In genomic region chr20:46838002-46838401, GRCh38 we compare ENCODE assay signal across 2 cellular contexts.
TF ChIP-seq lines count a peak whose summit lies in the region.

No MANE protein-coding gene starts in this region.

TF ChIP-seq in HCT116, 20 proteins besides CTCF, POLR2A, EP300 and RAD21 (continued from another document):
- TF ChIP-seq ZBTB33 (IDR thresholded peaks at IDR 0.05; ENCODE audit: extremely low read depth, insufficient replicate concordance, low read length): no peak
- TF ChIP-seq POLR2AphosphoS5 (IDR thresholded peaks at IDR 0.05; ENCODE audit: low read depth, low read length): no peak
- no peak for TF ChIP-seq SIN3A (IDR thresholded peaks at IDR 0.05; ENCODE audit: low read depth)
- TF ChIP-seq EZH2 (IDR thresholded peaks at IDR 0.05): no peak
- TF ChIP-seq EGR1 (IDR thresholded peaks at IDR 0.05; ENCODE audit: low read depth): no peak
- TF ChIP-seq REST (IDR thresholded peaks at IDR 0.05; ENCODE audit: low read depth): no peak
- TF ChIP-seq YY1 (IDR thresholded peaks at IDR 0.05; ENCODE audit: extremely low read depth, insufficient replicate concordance, low read depth, low read length): no peak
- no peak for TF ChIP-seq SRF (IDR thresholded peaks at IDR 0.05; ENCODE audit: low read depth)
- no peak for TF ChIP-seq CBX3 (IDR thresholded peaks at IDR 0.05; ENCODE audit: low read depth)
- no peak for TF ChIP-seq FOSL1 (IDR thresholded peaks at IDR 0.05; ENCODE audit: low read depth)
- no peak for TF ChIP-seq ELF1 (IDR thresholded peaks at IDR 0.05; ENCODE audit: borderline replicate concordance, low read depth)
- no peak for TF ChIP-seq JUND (IDR thresholded peaks at IDR 0.05)
- TF ChIP-seq MAX (IDR thresholded peaks at IDR 0.05): no peak
- TF ChIP-seq EZH2phosphoT487 (IDR thresholded peaks at IDR 0.05; ENCODE audit: borderline replicate concordance): no peak
- no peak for TF ChIP-seq TCF7L2 (IDR thresholded peaks at IDR 0.05; ENCODE audit: borderline replicate concordance, extremely low read depth, insufficient read depth, insufficient read length)
- no peak for TF ChIP-seq SP1 (IDR thresholded peaks at IDR 0.05; ENCODE audit: low read depth)

TF ChIP-seq in WTC11, 78 proteins besides CTCF, POLR2A, EP300 and RAD21 (continued from another document):
- TF ChIP-seq AR (CRISPR knock-in tag; IDR thresholded peaks at IDR 0.05) (no peak), GABPB1 (CRISPR knock-in tag; IDR thresholded peaks at IDR 0.05) (no peak), ZNF281 (CRISPR knock-in tag; IDR thresholded peaks at IDR 0.05) (no peak), E2F4 (CRISPR knock-in tag; IDR thresholded peaks at IDR 0.05; ENCODE audit: borderline replicate concordance, low read depth) (no peak), GTF2I (CRISPR knock-in tag; conservative IDR thresholded peaks at IDR 0.05) (no peak), CREB1 (CRISPR knock-in tag; IDR thresholded peaks at IDR 0.05) (no peak), NFYB (CRISPR knock-in tag; conservative IDR thresholded peaks at IDR 0.05; ENCODE audit: low read depth) (no peak), CBFB (CRISPR knock-in tag; IDR thresholded peaks at IDR 0.05; ENCODE audit: low read depth) (no peak)
